Comparison of ENCODE assay signal across 15 cellular contexts in the genomic region with DNA sequence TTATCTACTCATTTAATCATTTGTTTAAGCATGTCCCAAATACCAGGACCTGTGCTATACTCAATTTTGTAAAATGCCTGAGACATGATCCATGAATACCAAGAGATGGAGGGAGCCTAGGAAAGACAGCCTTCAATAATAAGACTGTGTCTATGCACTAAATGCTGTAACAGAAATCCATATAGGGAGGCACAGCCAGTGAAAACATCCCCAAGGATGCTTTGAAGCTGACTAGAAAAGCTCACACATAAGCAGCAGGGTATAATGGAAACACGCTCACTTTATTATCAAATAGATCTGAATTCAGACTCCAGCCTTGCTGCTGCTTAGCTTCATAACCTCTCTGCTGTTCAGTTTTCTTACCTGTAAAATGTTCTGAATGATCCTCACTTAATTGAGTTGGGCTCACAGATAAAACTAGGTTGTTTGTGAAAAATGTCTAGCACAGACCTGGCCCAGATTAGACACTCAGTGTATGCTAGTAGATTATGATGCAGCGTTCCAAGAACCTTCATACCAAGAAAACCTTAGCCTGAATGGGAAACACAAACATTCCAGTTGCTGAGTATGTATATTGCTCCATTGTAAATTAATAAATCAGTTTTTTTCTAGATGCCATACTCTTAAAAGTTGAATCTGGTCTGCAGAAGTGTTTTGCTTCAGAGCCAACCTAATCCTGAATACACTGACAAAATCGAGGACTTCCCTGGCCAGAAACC. TPM values are rescaled to one million over a fixed set of nuclear protein-coding genes. Genes with fewer than 3 reads are reported as not detected.
DNase-seq lines count a peak whose midpoint lies in the region; ATAC-seq and TF ChIP-seq lines count a peak whose summit lies in the region.
"Had no signal": no experiment of that assay in that cellular context is flagged by ENCODE, and none has a peak within 500 bp of the region (broad histone marks: within the 10 kb centered on the region; RNA-seq: fewer than 3 reads in every experiment).

No MANE protein-coding gene starts in this region.

- H2AFZ ChIP-seq in mesenchymal stem cell (ENCODE audit: low read depth, low read length) = no peak overlapping the region

- H2BK120ac ChIP-seq in mesenchymal stem cell (ENCODE audit: low read depth, low read length) = no peak overlapping the region

- DNase-seq in heart left ventricle (no peak), left ventricle myocardium superior (no peak), chondrocyte (ENCODE audit: low spot score) (no peak), mesenchymal stem cell (no peak), upper lobe of right lung (no peak), NK-92 (lab: John Stamatoyannopoulos, UW; ENCODE audit: unreplicated experiment) (no peak), cortex of kidney (lab: John Stamatoyannopoulos, UW) (no peak), DMS79 (lab: John Stamatoyannopoulos, UW) (no peak)
- DNase-seq: activated CD4-positive, alpha-beta T cell treated with anti-CD3 and anti-CD28 coated beads, Interleukin-2, amount 50 U/mL, for 4 hours; activated naive CD8-positive, alpha-beta T cell treated with anti-CD3 and anti-CD28 coated beads, Interleukin-2, amount 10 ng/mL, durations not matched to agents 7 days and 5 days; activated T-cell treated with anti-CD3 and anti-CD28 coated beads, Interleukin-2, amount 50 U/mL, for 4 hours; CD8-positive, alpha-beta T cell; naive thymus-derived CD8-positive, alpha-beta T cell; NCI-H1694 treated with DMSO at 0.1 percent for 48 hours had no signal

- peak overlapping the region; percentile 27 for H2AK5ac ChIP-seq in mesenchymal stem cell (ENCODE audit: low read length, severe bottlenecking)

- TF ChIP-seq CTCF in heart left ventricle (IDR thresholded peaks at IDR 0.05) = no peak
- no peak for TF ChIP-seq CTCF in chondrocyte (IDR thresholded peaks at IDR 0.05)
- TF ChIP-seq CTCF in upper lobe of right lung (IDR thresholded peaks at IDR 0.05) = no peak

- H3K4me3 Mint-ChIP-seq in chondrocyte (ENCODE audit: unreplicated experiment) = no peak overlapping the region
- H3K4me3 Mint-ChIP-seq: activated naive CD8-positive, alpha-beta T cell treated with anti-CD3 and anti-CD28 coated beads, Interleukin-2, amount 10 ng/mL, durations not matched to agents 7 days and 5 days; activated T-cell treated with anti-CD3 and anti-CD28 coated beads, Interleukin-2, amount 50 U/mL, for 4 hours; CD8-positive, alpha-beta T cell; naive thymus-derived CD8-positive, alpha-beta T cell had no signal

- H3K9ac ChIP-seq in mesenchymal stem cell (ENCODE audit: low read length) = peak overlapping the region; percentile 79

- no peak overlapping the region for H3K4ac ChIP-seq in mesenchymal stem cell (ENCODE audit: low read depth in 1 of 2, low read length in 2 of 2)

- H3K27ac Mint-ChIP-seq in chondrocyte (ENCODE audit: unreplicated experiment) = peak overlapping the region; percentile 96
- H3K27ac Mint-ChIP-seq: activated naive CD8-positive, alpha-beta T cell treated with anti-CD3 and anti-CD28 coated beads, Interleukin-2, amount 10 ng/mL, durations not matched to agents 7 days and 5 days; CD8-positive, alpha-beta T cell; naive thymus-derived CD8-positive, alpha-beta T cell had no signal

- WGBS in heart left ventricle, 4 donors = 86 to 88% (median 87%) methylated on average over 3 of the region's 3 CpGs
- 93% methylated on average over 2 of the region's 3 CpGs for WGBS in mesenchymal stem cell

- H4K8ac ChIP-seq in mesenchymal stem cell (ENCODE audit: low read length) = no peak overlapping the region

- H3K79me1 ChIP-seq in mesenchymal stem cell (replicated peaks; ENCODE audit: low read length, poor library complexity, severe bottlenecking) = peaks cover 2% of the 10 kb centered on the region

- peak overlapping the region in 1 of 2 experiments; percentile 24 for H3K18ac ChIP-seq in mesenchymal stem cell (ENCODE audit: low read depth in 1 of 2, low read length in 2 of 2)

- intact Hi-C loops in heart left ventricle (cut with DNase I) (no loop called here), left ventricle myocardium superior (cut with micrococcal nuclease) (no loop called here), upper lobe of right lung (cut with DNase I) (no loop called here)

- no peak overlapping the region for H3K23ac ChIP-seq in mesenchymal stem cell (ENCODE audit: low read length in 2 of 2)

- H3K4me1 ChIP-seq in heart left ventricle (peaks cover 0 to 37% (median 21%) of the 10 kb centered on the region in 12 donors), mesenchymal stem cell (ENCODE audit: control insufficient read depth, insufficient read depth, low read depth, low read length) (peaks cover 7% of the 10 kb centered on the region), upper lobe of right lung (peaks cover 17% of the 10 kb centered on the region)

- ATAC-seq in heart left ventricle (no peak), left ventricle myocardium superior (no peak), upper lobe of right lung (no peak)
- ATAC-seq: activated T-cell treated with anti-CD3 and anti-CD28 coated beads, Interleukin-2, amount 50 U/mL, for 4 hours; CD8-positive, alpha-beta T cell; naive thymus-derived CD8-positive, alpha-beta T cell had no signal

- peaks cover 0 to 16% (median 0%) of the 10 kb centered on the region in 9 donors for H3K27me3 ChIP-seq in heart left ventricle
- H3K27me3 ChIP-seq in mesenchymal stem cell (ENCODE audit: control insufficient read depth in 1 of 2, insufficient read depth in 1 of 2, low read length in 2 of 2) = no peaks in the 10 kb centered on the region
- peaks cover 19% of the 10 kb centered on the region for H3K27me3 ChIP-seq in upper lobe of right lung
- H3K27me3 ChIP-seq: testis had no signal

- no peaks in the 10 kb centered on the region for H3K27me3 Mint-ChIP-seq in chondrocyte (ENCODE audit: low read depth)

- TF ChIP-seq POLR2A in heart left ventricle (IDR thresholded peaks at IDR 0.05) = no peak

- no peak overlapping the region for H3K4me3 ChIP-seq in heart left ventricle
- H3K4me3 ChIP-seq in mesenchymal stem cell (ENCODE audit: insufficient read depth in 1 of 2, low read depth in 1 of 2, low read length in 2 of 2) = peak overlapping the region in 1 of 2 experiments; percentile 1
- no peak overlapping the region for H3K4me3 ChIP-seq in upper lobe of right lung
- H3K4me3 ChIP-seq: testis had no signal

- H2BK12ac ChIP-seq in mesenchymal stem cell (ENCODE audit: low read length in 2 of 2) = no peak overlapping the region

- H3K9me3 ChIP-seq in heart left ventricle (no peaks in the 10 kb centered on the region), mesenchymal stem cell (ENCODE audit: control insufficient read depth, low read length) (no peaks in the 10 kb centered on the region), upper lobe of right lung (no peaks in the 10 kb centered on the region)
- H3K9me3 ChIP-seq: testis had no signal

- no peak overlapping the region for H4K91ac ChIP-seq in mesenchymal stem cell (ENCODE audit: low read length)

- H3K14ac ChIP-seq in mesenchymal stem cell (ENCODE audit: low read length in 2 of 2) = no peak overlapping the region

- no peak overlapping the region for H3K4me2 ChIP-seq in mesenchymal stem cell (ENCODE audit: low read length, poor library complexity, severe bottlenecking)

- H2BK15ac ChIP-seq in mesenchymal stem cell (ENCODE audit: low read depth, poor library complexity, severe bottlenecking) = no peak overlapping the region

- H3K27ac ChIP-seq in heart left ventricle (peak overlapping the region in 10 of 12 donors; percentile 37 to 96 (median 70)), mesenchymal stem cell (ENCODE audit: low read length, poor library complexity, severe bottlenecking) (no peak overlapping the region), upper lobe of right lung (peak overlapping the region; percentile 37)

- H3K36me3 ChIP-seq in heart left ventricle = no peaks in the 10 kb centered on the region
- no peaks in the 10 kb centered on the region for H3K36me3 ChIP-seq in mesenchymal stem cell (ENCODE audit: control insufficient read depth in 1 of 2, insufficient read depth in 2 of 2, low read depth in 1 of 2, low read length in 2 of 2)
- no peaks in the 10 kb centered on the region for H3K36me3 ChIP-seq in upper lobe of right lung

- peaks cover 1% of the 10 kb centered on the region for H3K36me3 Mint-ChIP-seq in chondrocyte (ENCODE audit: low read depth)
- H3K36me3 Mint-ChIP-seq: activated naive CD8-positive, alpha-beta T cell treated with anti-CD3 and anti-CD28 coated beads, Interleukin-2, amount 10 ng/mL, durations not matched to agents 7 days and 5 days; CD8-positive, alpha-beta T cell; naive thymus-derived CD8-positive, alpha-beta T cell had no signal

- no peaks in the 10 kb centered on the region for H3K9me3 Mint-ChIP-seq in chondrocyte (ENCODE audit: low read depth)
- H3K9me3 Mint-ChIP-seq: activated naive CD8-positive, alpha-beta T cell treated with anti-CD3 and anti-CD28 coated beads, Interleukin-2, amount 10 ng/mL, durations not matched to agents 7 days and 5 days; activated T-cell treated with anti-CD3 and anti-CD28 coated beads, Interleukin-2, amount 50 U/mL, for 4 hours; CD8-positive, alpha-beta T cell; naive thymus-derived CD8-positive, alpha-beta T cell had no signal

- H2BK5ac ChIP-seq in mesenchymal stem cell (ENCODE audit: low read depth, low read length, poor library complexity, severe bottlenecking) = no peak overlapping the region

- peaks cover 53% of the 10 kb centered on the region for H3K4me1 Mint-ChIP-seq in chondrocyte (ENCODE audit: low read depth)

RNA-seq across cellular contexts. Expression of a gene that starts 3.7 kb away (rescaled TPM):
- 10 to 100 TPM; 31.8 to 73.1 (median 45.0) TPM for total RNA-seq in heart left ventricle
- 10 to 100 TPM; 18.9 to 32.7 TPM for polyA plus RNA-seq in heart left ventricle
- total RNA-seq in left ventricle myocardium superior = 54.8 TPM
- 79.4 to 138 TPM (median 135 TPM) in 3 replicates for total RNA-seq in chondrocyte
- polyA plus RNA-seq in mesenchymal stem cell (2013, experiment 1 of 2) = 57.0 TPM
- polyA plus RNA-seq in mesenchymal stem cell (2013, experiment 2 of 2) = 60.3 TPM
- total RNA-seq in upper lobe of right lung = 6.2 TPM
- total RNA-seq: activated naive CD8-positive, alpha-beta T cell treated with anti-CD3 and anti-CD28 coated beads, Interleukin-2, amount 10 ng/mL, durations not matched to agents 7 days and 5 days; CD8-positive, alpha-beta T cell had no signal

RNA-seq across cellular contexts. Expression of a gene that starts 34.5 kb away (rescaled TPM):
- total RNA-seq in heart left ventricle = 1 to 10 TPM; 2.8 to 5.9 (median 5.1) TPM
- 1 to 10 TPM; 1.7 to 5.5 TPM for polyA plus RNA-seq in heart left ventricle
- total RNA-seq in left ventricle myocardium superior = 4.7 TPM
- total RNA-seq in chondrocyte = 1.8 to 2.3 TPM (median 2.2 TPM) in 3 replicates
- 1.2 TPM for polyA plus RNA-seq in mesenchymal stem cell (2013, experiment 1 of 2)
- polyA plus RNA-seq in mesenchymal stem cell (2013, experiment 2 of 2) = 1.2 TPM
- total RNA-seq in upper lobe of right lung = 1.5 TPM
- total RNA-seq: activated naive CD8-positive, alpha-beta T cell treated with anti-CD3 and anti-CD28 coated beads, Interleukin-2, amount 10 ng/mL, durations not matched to agents 7 days and 5 days; activated T-cell treated with anti-CD3 and anti-CD28 coated beads, Interleukin-2, amount 50 U/mL, for 4 hours; CD8-positive, alpha-beta T cell; naive thymus-derived CD8-positive, alpha-beta T cell had no signal
- polyA plus RNA-seq: naive thymus-derived CD8-positive, alpha-beta T cell had no signal

RNA-seq across cellular contexts. Expression of a gene that starts 34.9 kb away (rescaled TPM):
- total RNA-seq in heart left ventricle = 100 to 1,000 TPM in 2 of 9 donors, 10 to 100 TPM in 7; 22.4 to 123 (median 60.3) TPM
- 100 to 1,000 TPM in 1 of 2 donors, 10 to 100 TPM in 1; 13.3 to 115 TPM for polyA plus RNA-seq in heart left ventricle
- total RNA-seq in left ventricle myocardium superior = 79.8 TPM
- total RNA-seq in chondrocyte = 4.9 to 8.8 TPM (median 6.4 TPM) in 3 replicates
- polyA plus RNA-seq in mesenchymal stem cell (2013, experiment 1 of 2) = 1.7 TPM
- polyA plus RNA-seq in mesenchymal stem cell (2013, experiment 2 of 2) = 1.8 TPM
- total RNA-seq in upper lobe of right lung = 4.3 TPM
- total RNA-seq: activated naive CD8-positive, alpha-beta T cell treated with anti-CD3 and anti-CD28 coated beads, Interleukin-2, amount 10 ng/mL, durations not matched to agents 7 days and 5 days; activated T-cell treated with anti-CD3 and anti-CD28 coated beads, Interleukin-2, amount 50 U/mL, for 4 hours; CD8-positive, alpha-beta T cell; naive thymus-derived CD8-positive, alpha-beta T cell had no signal
- polyA plus RNA-seq: naive thymus-derived CD8-positive, alpha-beta T cell had no signal
